Comparison of ENCODE assay signal across 13 cellular contexts in the genomic region with DNA sequence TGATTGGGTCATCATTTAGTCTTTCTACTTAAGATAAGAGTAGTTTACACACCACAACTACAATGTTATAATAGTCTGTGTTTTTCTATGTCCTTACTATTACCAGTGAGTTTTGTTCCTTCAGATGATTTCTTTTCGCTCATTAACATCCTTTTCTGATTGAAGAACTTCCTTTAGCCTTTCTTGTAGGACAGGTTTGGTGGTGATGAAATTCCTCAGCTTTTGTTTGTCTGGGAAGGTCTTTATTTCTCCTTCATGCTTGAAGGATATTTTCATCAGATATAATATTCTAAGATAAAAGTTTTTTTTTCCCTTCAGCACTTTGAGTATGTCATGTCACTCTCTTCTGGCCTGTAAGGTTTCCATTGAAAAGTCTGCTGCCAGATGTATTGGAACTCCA. TPM values are rescaled to one million over a fixed set of nuclear protein-coding genes. Genes with fewer than 3 reads are reported as not detected.
DNase-seq lines count a peak whose midpoint lies in the region; ATAC-seq and TF ChIP-seq lines count a peak whose summit lies in the region.
"Had no signal": no experiment of that assay in that cellular context is flagged by ENCODE, and none has a peak within 500 bp of the region (broad histone marks: within the 10 kb centered on the region; RNA-seq: fewer than 3 reads in every experiment).

No MANE protein-coding gene starts in this region.

- no peak overlapping the region for H3K27ac ChIP-seq in PC-3 (ENCODE audit: low read length)
- H3K27ac ChIP-seq: BLaER1 treated with 17β-estradiol and CSF1 and Interleukin-3, amounts not matched to agents 10 nM and 100 nM had no signal

- intact Hi-C loops in Calu3 (cut with micrococcal nuclease; ENCODE audit: unreplicated experiment) = no loop called here
- intact Hi-C loops in PC-3 (cut with micrococcal nuclease) = no loop called here

- H3K4me1 ChIP-seq in PC-3 (ENCODE audit: insufficient read depth, low read length) (0 out of 2 replicates have a peak, but pooled peaks cover 4% of the 10 kb centered on the region), BE2C (no peaks in the 10 kb centered on the region)
- H3K4me1 ChIP-seq: BLaER1 treated with 17β-estradiol and CSF1 and Interleukin-3, amounts not matched to agents 10 nM and 100 nM had no signal

- no peak for ATAC-seq in PC-3
- ATAC-seq: CD8-positive, alpha-beta T cell; GM23338 had no signal

- H2AFZ ChIP-seq in PC-3 (ENCODE audit: low read length) = no peak overlapping the region
- H2AFZ ChIP-seq: GM23338 had no signal

- H4K20me1 ChIP-seq in PC-3 (ENCODE audit: low read length) = no peaks in the 10 kb centered on the region
- H4K20me1 ChIP-seq: BLaER1 treated with 17β-estradiol and CSF1 and Interleukin-3, amounts not matched to agents 10 nM and 100 nM had no signal

- no peak overlapping the region for H3K9ac ChIP-seq in PC-3 (ENCODE audit: low read length)
- H3K9ac ChIP-seq: BLaER1 treated with 17β-estradiol and CSF1 and Interleukin-3, amounts not matched to agents 10 nM and 100 nM had no signal

- no peaks in the 10 kb centered on the region for H3K9me3 ChIP-seq in PC-3 (ENCODE audit: low read length)
- no peaks in the 10 kb centered on the region for H3K9me3 ChIP-seq in BE2C

- CTCF ChIA-PET in Calu3 (lab: Charles Lee) (no interaction called here), PC-3 (lab: Charles Lee) (no interaction called here)

- POLR2A ChIA-PET in PC-3 (lab: Charles Lee; ENCODE audit: unreplicated experiment) = no interaction called here

- H3K4me3 ChIP-seq in PC-3 (ENCODE audit: low read length) (no peak overlapping the region), epithelial cell of esophagus (ENCODE audit: low read length) (no peak overlapping the region), BE2C (ENCODE audit: low read depth, low read length) (no peak overlapping the region)
- H3K4me3 ChIP-seq: BLaER1 treated with 17β-estradiol and CSF1 and Interleukin-3, amounts not matched to agents 10 nM and 100 nM; GM23338 had no signal

- no peaks in the 10 kb centered on the region for H3K27me3 Mint-ChIP-seq in Calu3 (ENCODE audit: unreplicated experiment)

- no peaks in the 10 kb centered on the region for H3K36me3 Mint-ChIP-seq in Calu3 (ENCODE audit: insufficient read depth, unreplicated experiment)

- H3K4me2 ChIP-seq in PC-3 (ENCODE audit: low read length) = no peak overlapping the region
- H3K4me2 ChIP-seq: BLaER1 treated with 17β-estradiol and CSF1 and Interleukin-3, amounts not matched to agents 10 nM and 100 nM; GM23338 had no signal

- peak overlapping the region; percentile 33 for H3K27ac Mint-ChIP-seq in Calu3 (ENCODE audit: unreplicated experiment)
- H3K27ac Mint-ChIP-seq: CD8-positive, alpha-beta T cell; GM23338 had no signal

- no peaks in the 10 kb centered on the region for H3K79me2 ChIP-seq in PC-3 (ENCODE audit: low read length)

- H3F3A ChIP-seq in PC-3 (ENCODE audit: low read length, unreplicated experiment) = no peaks in the 10 kb centered on the region

- H3K27me3 ChIP-seq in PC-3 (ENCODE audit: low read length) = no peaks in the 10 kb centered on the region
- H3K27me3 ChIP-seq in BE2C = no peaks in the 10 kb centered on the region
- H3K27me3 ChIP-seq: BLaER1 treated with 17β-estradiol and CSF1 and Interleukin-3, amounts not matched to agents 10 nM and 100 nM had no signal

- DNase-seq in Calu3 (no peak), PC-3 (peak; percentile 43), epithelial cell of esophagus (ENCODE audit: low read depth) (peak; percentile 66), renal cortical epithelial cell (ENCODE audit: low read depth) (peak; percentile 12), BE2C (no peak), DMS79 treated with DMSO at 0.1 percent for 48 hours (lab: John Stamatoyannopoulos, UW) (no peak), NCI-H82 (lab: John Stamatoyannopoulos, UW) (no peak)
- DNase-seq: 8988T; CD8-positive, alpha-beta T cell; HCEC 1CT had no signal

- peaks cover 12% of the 10 kb centered on the region for H3K4me1 Mint-ChIP-seq in Calu3 (ENCODE audit: low read depth, unreplicated experiment)

- no peaks in the 10 kb centered on the region for H3K9me2 ChIP-seq in PC-3 (replicated peaks; ENCODE audit: low read length)

- H3K36me3 ChIP-seq in PC-3 (ENCODE audit: low read depth, low read length) (no peaks in the 10 kb centered on the region), BE2C (no peaks in the 10 kb centered on the region)
- H3K36me3 ChIP-seq: BLaER1 treated with 17β-estradiol and CSF1 and Interleukin-3, amounts not matched to agents 10 nM and 100 nM had no signal

- TF ChIP-seq CTCF in Calu3 (IDR thresholded peaks at IDR 0.05; ENCODE audit: unreplicated experiment) = no peak
- TF ChIP-seq CTCF in PC-3 (conservative IDR thresholded peaks at IDR 0.05; ENCODE audit: low read depth, low read length) = no peak
- no peak for TF ChIP-seq CTCF in epithelial cell of esophagus (IDR thresholded peaks at IDR 0.05; ENCODE audit: insufficient read depth, low read depth, low read length, missing control alignments)
- TF ChIP-seq CTCF in BE2C (IDR thresholded peaks at IDR 0.05; ENCODE audit: low read depth, low read length) = no peak

- BruUV-seq in Calu3 (replicated peaks; lab: Mats Ljungman, UMichigan) = no TSS peak
- no TSS peak for BruUV-seq in PC-3 (replicated peaks; lab: Mats Ljungman, UMichigan)

- no peak overlapping the region for H3K4me3 Mint-ChIP-seq in Calu3 (ENCODE audit: low read depth, unreplicated experiment)
- H3K4me3 Mint-ChIP-seq: CD8-positive, alpha-beta T cell; GM23338 had no signal

- no peaks in the 10 kb centered on the region for H3K9me3 Mint-ChIP-seq in Calu3 (ENCODE audit: low read depth, unreplicated experiment)

RNA-seq across cellular contexts. Expression of a gene that starts 38.0 kb away (rescaled TPM):
- total RNA-seq in Calu3 (2022) (3.7 and 5.5 TPM in 2 replicates), PC-3 (2014; rRNA removed) (12.4 and 14.4 TPM in 2 replicates), renal cortical epithelial cell (0.17 and 1.8 TPM in 2 replicates)
- polyA plus RNA-seq in BE2C (2012; ENCODE audit: insufficient read depth, insufficient read length, low read depth) = 4.1 TPM
- total RNA-seq: HT1080 had no signal

Comparison
In these comparisons a context has a peak if more than half of its experiments do, and no peak if none do; other contexts are left out.
1. DNase-seq: peak in PC-3 (single experiment), epithelial cell of esophagus (single experiment) and renal cortical epithelial cell (single experiment); none in Calu3 (single experiment), BE2C (single experiment), DMS79 treated with DMSO at 0.1 percent for 48 hours (single experiment) and NCI-H82 (single experiment).